ENCODE assay signal across 22 cellular contexts in the genomic region with DNA sequence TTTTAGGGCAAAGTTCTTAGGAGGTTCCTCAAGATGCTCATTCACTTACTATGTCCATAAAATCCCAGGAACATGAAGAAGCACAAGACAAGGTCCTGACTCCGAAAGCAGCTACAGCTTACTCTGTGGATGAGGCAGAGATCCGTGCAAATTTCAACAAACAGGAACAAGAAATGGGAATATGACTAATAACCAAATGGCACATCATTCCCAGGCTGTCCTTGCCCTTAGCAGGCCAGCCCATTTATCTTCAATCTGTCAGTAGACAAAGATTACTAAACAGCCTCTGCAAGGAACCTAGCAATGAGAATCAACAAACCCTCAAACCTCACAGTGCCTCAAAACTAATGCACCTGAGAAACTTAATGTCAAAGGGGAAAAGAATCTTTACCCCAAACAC. TPM values are rescaled to one million over a fixed set of nuclear protein-coding genes. Genes with fewer than 3 reads are reported as not detected.
A peak's percentile ranks its signal among the peaks of the same experiment; 100 is the strongest.
DNase-seq lines count a peak whose midpoint lies in the region; TF ChIP-seq lines count a peak whose summit lies in the region.
"Had no signal": no experiment of that assay in that cellular context is flagged by ENCODE, and none has a peak within 500 bp of the region (broad histone marks: within the 10 kb centered on the region; RNA-seq: fewer than 3 reads in every experiment).

No MANE protein-coding gene starts in this region.

- DNase-seq in ELR (ENCODE audit: low read depth): peak; percentile 13
- peak in 4 of 7 donors; percentile 27 to 55 (median 40) for DNase-seq in adrenal gland
- DNase-seq in fibroblast of lung (ENCODE audit: low read depth in 2 of 2): peak; percentile 48 to 68
- DNase-seq in stromal cell of bone marrow (ENCODE audit: low read depth): peak; percentile 43
- no peak for DNase-seq in NOMO-1 treated with DMSO at 0.1 percent for 48 hours (lab: John Stamatoyannopoulos, UW; ENCODE audit: unreplicated experiment)
- DNase-seq in activated T-cell treated with anti-CD3 and anti-CD28 coated beads for 4 hours: no peak
- DNase-seq in G401 (ENCODE audit: low spot score): no peak
- no peak for DNase-seq in activated T-cell treated with anti-CD3 and anti-CD28 coated beads, Interleukin-2, amount 50 U/mL, for 48 hours
- DNase-seq: activated CD4-positive, alpha-beta T cell treated with anti-CD3 and anti-CD28 coated beads for 36 hours; activated naive CD4-positive, alpha-beta T cell treated with anti-CD3 and anti-CD28 coated beads for 36 hours; activated T-cell treated with anti-CD3 and anti-CD28 coated beads, Interleukin-2, amount 50 U/mL, for 4 hours; amygdala; CD4-positive, CD25-positive, alpha-beta regulatory T cell; gastrocnemius medialis; KG1; natural killer cell; NCI-H146; NCI-H510A treated with DMSO at 0.1 percent for 48 hours; NK-92 treated with Interleukin-12 subunit alpha and Interleukin-12 subunit beta, amount 100 ng/mL, for 24 hours; small intestine; T-helper 17 cell had no signal

- no peak for TF ChIP-seq CTCF in adrenal gland (IDR thresholded peaks at IDR 0.05)
- TF ChIP-seq CTCF in fibroblast of lung (conservative IDR thresholded peaks at IDR 0.05 in 1 of 2, IDR thresholded peaks at IDR 0.05 in 1 of 2; ENCODE audit: low read depth in 1 of 2, low read length in 2 of 2): no peak

- WGBS in adrenal gland, 4 donors: 22 to 49% (median 42%) methylated on average over 2 of the region's 2 CpGs

- H4K20me1 ChIP-seq in fibroblast of lung (ENCODE audit: control insufficient read depth, extremely low read depth, insufficient read depth, low read length): peaks cover 1% of the 10 kb centered on the region

- H3K4me3 ChIP-seq in adrenal gland: no peak overlapping the region
- H3K4me3 ChIP-seq in fibroblast of lung (replicated peaks in 1 of 4; ENCODE audit: control extremely low read depth in 1 of 4, insufficient read depth in 1 of 4, low read depth in 3 of 4, low read length in 4 of 4): no peak overlapping the region
- H3K4me3 ChIP-seq: gastrocnemius medialis had no signal

- no peak overlapping the region for H2AFZ ChIP-seq in fibroblast of lung (ENCODE audit: low read length)

- H3K4me2 ChIP-seq in fibroblast of lung (ENCODE audit: extremely low read depth, insufficient read depth, low read length): no peak overlapping the region

- H3K27ac ChIP-seq in adrenal gland: no peak overlapping the region
- no peak overlapping the region for H3K27ac ChIP-seq in fibroblast of lung (ENCODE audit: insufficient read depth, low read length)
- H3K27ac ChIP-seq: gastrocnemius medialis had no signal

- H3K36me3 ChIP-seq in adrenal gland (replicated peaks in 1 of 2) (no peaks in the 10 kb centered on the region), fibroblast of lung (ENCODE audit: control insufficient read depth, insufficient read depth, low read length) (no peaks in the 10 kb centered on the region)
- H3K36me3 ChIP-seq: gastrocnemius medialis had no signal

- intact Hi-C loops in adrenal gland (cut with DNase I): no loop called here

- no peaks in the 10 kb centered on the region for H3K79me2 ChIP-seq in fibroblast of lung (ENCODE audit: control insufficient read depth, insufficient read depth, low read length)

- peaks cover 0 to 10% of the 10 kb centered on the region in 2 donors for H3K4me1 ChIP-seq in adrenal gland (replicated peaks in 1 of 2)
- H3K4me1 ChIP-seq in fibroblast of lung (ENCODE audit: control insufficient read depth, extremely low read depth, insufficient read depth, low read length): no peaks in the 10 kb centered on the region

- TF ChIP-seq POLR2A in adrenal gland (IDR thresholded peaks at IDR 0.05): no peak

- in situ Hi-C loops in G401 (cut with HindIII; ENCODE audit: low sequenced_read_pairs): no loop called here

- no peaks in the 10 kb centered on the region for H3K9me3 ChIP-seq in adrenal gland (replicated peaks in 1 of 3)
- no peaks in the 10 kb centered on the region for H3K9me3 ChIP-seq in fibroblast of lung (ENCODE audit: control insufficient read depth, insufficient read depth, low read depth, low read length)
- H3K9me3 ChIP-seq: gastrocnemius medialis had no signal

- H3K9ac ChIP-seq in fibroblast of lung (ENCODE audit: insufficient read depth, low read length): no peak overlapping the region

- H3K27me3 ChIP-seq in adrenal gland (peaks cover 10% of the 10 kb centered on the region), fibroblast of lung (ENCODE audit: control insufficient read depth, insufficient read depth, low read length) (peaks cover 20% of the 10 kb centered on the region)

RNA-seq across cellular contexts. Expression of gene TNFAIP8L3, which starts 5.0 kb away (rescaled TPM):
- total RNA-seq in adrenal gland (1 to 10 TPM; 1.1 to 4.5 (median 3.7) TPM), fibroblast of lung (10.7 and 12.3 TPM in 2 replicates)
- polyA plus RNA-seq in adrenal gland (1 to 10 TPM; 1.4 to 4.1 (median 2.0) TPM), fibroblast of lung (0.57 and 3.9 TPM in 2 replicates)
- polyA plus RNA-seq in fibroblast of lung (2012): 1.3 and 8.8 TPM in 2 replicates
- 0.35 and 1.5 TPM in 2 replicates for polyA minus RNA-seq in fibroblast of lung (ENCODE audit: low replicate concordance)
- not detected in 2 replicates for total RNA-seq in G401 (2014; rRNA removed; shearing (Covaris generic))
- total RNA-seq: activated CD4-positive, alpha-beta T cell treated with anti-CD3 and anti-CD28 coated beads for 36 hours; activated naive CD4-positive, alpha-beta T cell treated with anti-CD3 and anti-CD28 coated beads for 36 hours; CD4-positive, CD25-positive, alpha-beta regulatory T cell; natural killer cell; SK-MEL-5; T-helper 17 cell had no signal
- polyA plus RNA-seq: CD4-positive, CD25-positive, alpha-beta regulatory T cell had no signal

Comparison
In these comparisons a context has a peak if more than half of its experiments do, and no peak if none do; other contexts are left out.
1. DNase-seq: peak in ELR (single experiment), adrenal gland (4 of 7), fibroblast of lung (2 of 2) and stromal cell of bone marrow (single experiment); none in NOMO-1 treated with DMSO at 0.1 percent for 48 hours (single experiment), activated T-cell treated with anti-CD3 and anti-CD28 coated beads for 4 hours (single experiment), G401 (single experiment) and activated T-cell treated with anti-CD3 and anti-CD28 coated beads, Interleukin-2, amount 50 U/mL, for 48 hours (0 of 2).